ENCODE assay signal across 10 cellular contexts in the genomic region with DNA sequence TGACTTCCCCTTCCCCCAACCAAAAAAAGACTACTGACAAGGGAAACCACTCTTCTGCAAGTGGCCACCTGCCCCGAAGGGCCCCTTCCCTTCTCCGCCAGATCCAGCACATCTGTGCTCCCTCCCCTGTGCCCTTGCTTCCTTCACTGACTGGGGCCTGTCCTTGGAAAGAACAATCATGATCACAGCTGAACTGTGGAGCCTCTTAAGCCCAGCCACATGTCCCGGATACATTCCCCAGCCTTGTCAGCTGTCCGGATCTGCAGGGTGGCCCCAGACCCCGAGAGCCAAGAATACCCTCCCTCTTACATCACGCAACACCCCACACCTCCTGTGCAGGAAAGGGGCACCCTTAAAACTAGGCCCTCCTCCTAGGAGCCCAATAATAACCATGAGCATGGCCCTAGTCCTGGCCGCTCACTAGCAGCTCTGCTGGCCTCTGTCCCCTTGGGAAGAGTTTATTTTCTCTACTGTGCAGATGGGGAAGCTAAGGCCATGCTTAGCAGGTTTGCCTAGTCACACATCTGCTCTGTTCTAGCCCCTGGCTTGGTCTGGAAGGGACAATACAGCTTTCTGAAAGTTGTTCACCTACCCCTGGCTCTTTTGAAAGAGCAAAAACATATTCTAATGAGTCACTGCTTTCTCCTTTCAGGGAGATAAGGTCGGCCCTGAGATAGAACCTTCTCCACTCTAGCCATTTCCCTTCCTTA. TPM values are rescaled to one million over a fixed set of nuclear protein-coding genes. Genes with fewer than 3 reads are reported as not detected.
DNase-seq lines count a peak whose midpoint lies in the region; ATAC-seq, FAIRE-seq and TF ChIP-seq lines count a peak whose summit lies in the region.
"Had no signal": no experiment of that assay in that cellular context is flagged by ENCODE, and none has a peak within 500 bp of the region (broad histone marks: within the 10 kb centered on the region; RNA-seq: fewer than 3 reads in every experiment).

No MANE protein-coding gene starts in this region.

- H3K27me3 ChIP-seq in ACC112 (ENCODE audit: insufficient read depth, low read length) (no peaks in the 10 kb centered on the region), Loucy (ENCODE audit: insufficient read depth, low read length, poor library complexity, severe bottlenecking) (peaks cover 27% of the 10 kb centered on the region), mesendoderm (ENCODE audit: insufficient read depth, low read length, poor library complexity) (no peaks in the 10 kb centered on the region)

- H4K20me1 ChIP-seq in Loucy (ENCODE audit: insufficient read depth, low read length, poor library complexity, severe bottlenecking): no peaks in the 10 kb centered on the region

- H2BK120ac ChIP-seq in mesendoderm (ENCODE audit: low read depth, low read length): no peak overlapping the region

- no peak overlapping the region for H2AK5ac ChIP-seq in mesendoderm (ENCODE audit: low read length)

- H3K4me3 ChIP-seq in ACC112 (ENCODE audit: low read depth, low read length): peak overlapping the region; percentile 93
- H3K4me3 ChIP-seq in Loucy (ENCODE audit: low read length, poor library complexity, severe bottlenecking): no peak overlapping the region
- H3K4me3 ChIP-seq in coronary artery: peak overlapping the region; percentile 90
- peak overlapping the region; percentile 87 for H3K4me3 ChIP-seq in mesendoderm (ENCODE audit: low read length)

- TF ChIP-seq CTCF in Loucy (conservative IDR thresholded peaks at IDR 0.05; ENCODE audit: low read length): no peak
- no peak for TF ChIP-seq CTCF in coronary artery (IDR thresholded peaks at IDR 0.05)

- FAIRE-seq in urothelium cell line (lab: Jason Lieb, UNC): no peak

- H3K9ac ChIP-seq in Loucy (ENCODE audit: low read depth, low read length, poor library complexity, severe bottlenecking): no peak overlapping the region
- peak overlapping the region; percentile 100 for H3K9ac ChIP-seq in mesendoderm (ENCODE audit: low read length)

- H3F3A ChIP-seq in Loucy (ENCODE audit: low read depth): no peaks in the 10 kb centered on the region

- no peak for ATAC-seq in stimulated activated naive CD8-positive, alpha-beta T cell treated with anti-CD3 and anti-CD28 coated beads, Interleukin-15, Interleukin-2, amounts not matched to agents 100 U/mL and 50 U/mL, for 24 hours

- H3K18ac ChIP-seq in mesendoderm (ENCODE audit: low read length): peak overlapping the region; percentile 16

- no peaks in the 10 kb centered on the region for H3K9me2 ChIP-seq in Loucy (replicated peaks; ENCODE audit: low read depth, low read length)

- peak overlapping the region; percentile 4 for H3K4ac ChIP-seq in mesendoderm (ENCODE audit: low read depth, low read length)

- H2AFZ ChIP-seq in ACC112 (ENCODE audit: low read length, unreplicated experiment): no peak overlapping the region
- no peak overlapping the region for H2AFZ ChIP-seq in Loucy (ENCODE audit: low read length)

- H3K56ac ChIP-seq in mesendoderm (ENCODE audit: low read length): peak overlapping the region; percentile 94

- H3K4me1 ChIP-seq in ACC112 (ENCODE audit: control insufficient read depth, insufficient read depth, low read length, unreplicated experiment) (peaks cover 59% of the 10 kb centered on the region), Loucy (ENCODE audit: insufficient read depth, low read length, poor library complexity, severe bottlenecking) (peaks cover 24% of the 10 kb centered on the region), mesendoderm (ENCODE audit: control insufficient read depth, low read depth, low read length) (peaks cover 19% of the 10 kb centered on the region)

- peak overlapping the region; percentile 37 for H3K4me2 ChIP-seq in Loucy (ENCODE audit: low read depth, low read length, poor library complexity, severe bottlenecking)
- H3K4me2 ChIP-seq in mesendoderm (ENCODE audit: low read length): peak overlapping the region; percentile 74

- no peak for DNase-seq in coronary artery (ENCODE audit: low spot score)
- DNase-seq in mesendoderm: no peak
- no peak for DNase-seq in stimulated activated naive CD8-positive, alpha-beta T cell treated with anti-CD3 and anti-CD28 coated beads, Interleukin-15, Interleukin-2, amounts not matched to agents 100 U/mL and 50 U/mL, for 24 hours
- no peak for DNase-seq in urothelium cell line (ENCODE audit: low spot score)
- no peak for DNase-seq in GF-D8 (lab: John Stamatoyannopoulos, UW)
- no peak for DNase-seq in hypothalamus (lab: John Stamatoyannopoulos, UW)
- DNase-seq: CD4-positive, CD25-positive, alpha-beta regulatory T cell; erythroblast had no signal

- H3K79me1 ChIP-seq in mesendoderm (ENCODE audit: low read length): no peaks in the 10 kb centered on the region

- WGBS in mesendoderm (ENCODE audit: extremely low coverage, insufficient coverage, low lambda C conversion rate): no CpG with 5 or more reads among the region's 8 CpGs

- H4K5ac ChIP-seq in mesendoderm (ENCODE audit: low read length): no peak overlapping the region

- no peaks in the 10 kb centered on the region for H3K9me3 ChIP-seq in Loucy (ENCODE audit: insufficient read depth, low read depth, low read length)

- H3K23ac ChIP-seq in mesendoderm (ENCODE audit: low read length): peak overlapping the region; percentile 76

- H3K79me2 ChIP-seq in ACC112 (ENCODE audit: control insufficient read depth, insufficient read depth, low read length, unreplicated experiment): peaks cover 95% of the 10 kb centered on the region
- no peaks in the 10 kb centered on the region for H3K79me2 ChIP-seq in Loucy (ENCODE audit: insufficient read depth, low read length)
- H3K79me2 ChIP-seq in mesendoderm (ENCODE audit: control insufficient read depth, insufficient read depth, low read length): peaks cover 87% of the 10 kb centered on the region

- peak overlapping the region; percentile 88 for H3K27ac ChIP-seq in ACC112 (ENCODE audit: low read depth, low read length)
- H3K27ac ChIP-seq in coronary artery: peak overlapping the region; percentile 94 to 99
- peak overlapping the region; percentile 35 for H3K27ac ChIP-seq in mesendoderm (ENCODE audit: low read depth, low read length)

- no peak overlapping the region for H4K8ac ChIP-seq in mesendoderm (ENCODE audit: low read depth, low read length)

- H2BK15ac ChIP-seq in mesendoderm (replicated peaks; ENCODE audit: low read depth): no peak overlapping the region

- H3K36me3 ChIP-seq in ACC112 (ENCODE audit: insufficient read depth, low read length): peaks cover 15% of the 10 kb centered on the region; the same call in 1 of the 2 replicates
- no peaks in the 10 kb centered on the region for H3K36me3 ChIP-seq in Loucy (ENCODE audit: insufficient read depth, low read length)
- peaks cover 23% of the 10 kb centered on the region for H3K36me3 ChIP-seq in mesendoderm (ENCODE audit: control insufficient read depth, insufficient read depth, low read length)

- H2BK5ac ChIP-seq in mesendoderm (ENCODE audit: low read length): peak overlapping the region; percentile 64

RNA-seq across cellular contexts. Expression of a gene that starts 3.8 kb away (rescaled TPM):
- 72.5 TPM for polyA plus RNA-seq in mesendoderm (2013, experiment 1 of 2)
- 71.1 TPM for polyA plus RNA-seq in mesendoderm (2013, experiment 2 of 2)
- polyA plus RNA-seq: CD4-positive, CD25-positive, alpha-beta regulatory T cell had no signal

Comparison
In these comparisons a context has a peak if more than half of its experiments do, and no peak if none do; other contexts are left out.
1. H3K27ac ChIP-seq: peak in every context shown above with its lines; median percentile 96 in coronary artery; 88 in ACC112; 35 in mesendoderm.